Comparison of ENCODE assay signal across 8 cellular contexts in genomic region chr1:10960954-10961833, GRCh38. TPM values are rescaled to one million over a fixed set of nuclear protein-coding genes. Genes with fewer than 3 reads are reported as not detected.
DNase-seq lines count a peak whose midpoint lies in the region; ATAC-seq and TF ChIP-seq lines count a peak whose summit lies in the region.

No MANE protein-coding gene starts in this region.

- ATAC-seq in HG02870 (IDR thresholded peaks at IDR 0.05; ENCODE audit: unreplicated experiment) (peak; percentile 50), GM21737 (IDR thresholded peaks at IDR 0.05; ENCODE audit: unreplicated experiment) (no peak)

- intact Hi-C loops in Calu3 (cut with micrococcal nuclease; ENCODE audit: unreplicated experiment) = no loop called here

- DNase-seq in Calu3 = peak; percentile 87
- peak; percentile 34 to 76 for DNase-seq in NCI-H524 (lab: John Stamatoyannopoulos, UW)
- DNase-seq in activated CD4-positive, alpha-beta T cell treated with anti-CD3 and anti-CD28 coated beads, Interleukin-2, amount 50 U/mL, for 4 hours = peak; percentile 77
- peak; percentile 92 for DNase-seq in ecto neural progenitor cell (ENCODE audit: low spot score)
- DNase-seq in medulla oblongata (ENCODE audit: extremely low spot score) = peak; percentile 88
- DNase-seq in stimulated activated CD8-positive, alpha-beta memory T cell treated with anti-CD3 and anti-CD28 coated beads, Interleukin-15, amount 100 ng/mL, for 24 hours (ENCODE audit: low read depth) = peak; percentile 68

- H3K27ac Mint-ChIP-seq in Calu3 (ENCODE audit: unreplicated experiment) = no peak overlapping the region

- CTCF ChIA-PET in Calu3 (lab: Charles Lee) = no interaction called here

- TF ChIP-seq CTCF in Calu3 (IDR thresholded peaks at IDR 0.05; ENCODE audit: unreplicated experiment) = peak; percentile 82

- H3K4me1 Mint-ChIP-seq in Calu3 (ENCODE audit: low read depth, unreplicated experiment) = no peaks in the 10 kb centered on the region

- no peak overlapping the region for H3K4me3 Mint-ChIP-seq in Calu3 (ENCODE audit: low read depth, unreplicated experiment)

- BruUV-seq in Calu3 (replicated peaks; lab: Mats Ljungman, UMichigan) = no TSS peak

- H3K36me3 Mint-ChIP-seq in Calu3 (ENCODE audit: insufficient read depth, unreplicated experiment) = no peaks in the 10 kb centered on the region

- no peaks in the 10 kb centered on the region for H3K9me3 Mint-ChIP-seq in Calu3 (ENCODE audit: low read depth, unreplicated experiment)

- peaks cover 16% of the 10 kb centered on the region for H3K27me3 Mint-ChIP-seq in Calu3 (ENCODE audit: unreplicated experiment)

RNA-seq across cellular contexts. Expression of gene TARDBP, which starts 51.3 kb away (rescaled TPM):
- total RNA-seq in Calu3 (2022) = 124 and 130 TPM in 2 replicates
